ENCODE assay signal across 11 cellular contexts in the genomic region with DNA sequence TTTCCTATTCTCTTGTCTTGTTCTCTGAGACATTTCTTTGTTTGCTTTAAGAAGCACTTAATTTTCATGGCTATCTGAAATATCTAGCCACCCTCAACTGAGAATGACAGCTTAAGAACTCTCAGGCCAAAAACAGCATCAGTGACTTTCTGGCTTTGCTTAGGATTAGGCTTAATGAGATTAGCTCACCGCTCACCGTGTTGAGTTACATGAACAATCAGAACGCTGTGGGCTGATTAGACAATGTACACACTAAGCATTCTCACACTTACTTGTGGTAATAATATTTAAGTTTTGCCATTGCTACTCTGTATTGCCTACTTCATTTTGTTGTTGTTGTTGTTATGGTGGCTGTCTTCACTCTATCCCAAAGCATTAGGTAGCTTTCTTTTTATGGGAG.
"Had no signal": no experiment of that assay in that cellular context is flagged by ENCODE, and none has a peak within 500 bp of the region (broad histone marks: within the 10 kb centered on the region; RNA-seq: fewer than 3 reads in every experiment).

No MANE protein-coding gene starts in this region.

- DNase-seq: H9, HCEC 1CT, HFFc6, IMR-90, Kasumi-1, KG1 had no signal

- FAIRE-seq: H1, H54, HTR-8/SVneo had no signal

- H3K4me3 ChIP-seq: GM23338, K562 had no signal

- ATAC-seq: GM23338, K562 had no signal
